17 cellular contexts compared by ENCODE assay signal in genomic region chr2:240678043-240678442, GRCh38. TPM values are rescaled to one million over a fixed set of nuclear protein-coding genes. Genes with fewer than 3 reads are reported as not detected.
"Had no signal": no experiment of that assay in that cellular context is flagged by ENCODE, and none has a peak within 500 bp of the region (broad histone marks: within the 10 kb centered on the region; RNA-seq: fewer than 3 reads in every experiment).

No MANE protein-coding gene starts in this region.

RNA-seq across cellular contexts. Expression of gene AQP12B, which starts 4.6 kb away (rescaled TPM):
- total RNA-seq: activated naive CD4-positive, alpha-beta T cell treated with anti-CD3 and anti-CD28 coated beads for 36 hours; activated naive CD4-positive, alpha-beta T cell treated with anti-CD3 and anti-CD28 coated beads, Interleukin-2, amount 50 U/mL, for 72 hours; activated naive CD8-positive, alpha-beta T cell treated with anti-CD3 and anti-CD28 coated beads for 36 hours; activated naive CD8-positive, alpha-beta T cell treated with anti-CD3 and anti-CD28 coated beads, Interleukin-2, amount 10 ng/mL, durations not matched to agents 7 days and 5 days; activated T-cell treated with anti-CD3 and anti-CD28 coated beads, Interleukin-2, amount 50 U/mL, for 4 hours; activated T-cell treated with anti-CD3 and anti-CD28 coated beads, Interleukin-2, amount 50 U/mL, for 72 hours; activated T-helper 1 cell treated with anti-CD3 and anti-CD28 coated beads, Interleukin-12 subunit alpha, Interleukin-12 subunit beta, Interleukin-2, Interleukin-4 antibody, amounts not matched to agents 30 ng/mL and 10 ng/mL and 1 ng/mL, durations not matched to agents 14 hours and 24 hours and 36 hours; activated T-helper 17 cell treated with anti-CD3 and anti-CD28 coated beads, Interleukin-2, amount 50 U/mL, for 72 hours; activated T-helper 2 cell treated with anti-CD3 and anti-CD28 coated beads, Interferon-gamma antibody, Interleukin-2, Interleukin-4, amounts not matched to agents 10 μg/mL and 5 μg/mL and 100 μg/mL, durations not matched to agents 14 hours and 24 hours and 36 hours; adrenal gland; aorta; ascending aorta; astrocyte; breast epithelium; cardiac muscle cell; cardiac septum; cerebellum had no signal

RNA-seq across cellular contexts. Expression of gene AQP12A, which starts 13.6 kb away (rescaled TPM):
- total RNA-seq: activated naive CD4-positive, alpha-beta T cell treated with anti-CD3 and anti-CD28 coated beads for 36 hours; activated naive CD4-positive, alpha-beta T cell treated with anti-CD3 and anti-CD28 coated beads, Interleukin-2, amount 50 U/mL, for 72 hours; activated naive CD8-positive, alpha-beta T cell treated with anti-CD3 and anti-CD28 coated beads for 36 hours; activated naive CD8-positive, alpha-beta T cell treated with anti-CD3 and anti-CD28 coated beads, Interleukin-2, amount 10 ng/mL, durations not matched to agents 7 days and 5 days; activated T-cell treated with anti-CD3 and anti-CD28 coated beads, Interleukin-2, amount 50 U/mL, for 4 hours; activated T-cell treated with anti-CD3 and anti-CD28 coated beads, Interleukin-2, amount 50 U/mL, for 72 hours; activated T-helper 1 cell treated with anti-CD3 and anti-CD28 coated beads, Interleukin-12 subunit alpha, Interleukin-12 subunit beta, Interleukin-2, Interleukin-4 antibody, amounts not matched to agents 30 ng/mL and 10 ng/mL and 1 ng/mL, durations not matched to agents 14 hours and 24 hours and 36 hours; activated T-helper 17 cell treated with anti-CD3 and anti-CD28 coated beads, Interleukin-2, amount 50 U/mL, for 72 hours; activated T-helper 2 cell treated with anti-CD3 and anti-CD28 coated beads, Interferon-gamma antibody, Interleukin-2, Interleukin-4, amounts not matched to agents 10 μg/mL and 5 μg/mL and 100 μg/mL, durations not matched to agents 14 hours and 24 hours and 36 hours; adrenal gland; aorta; ascending aorta; astrocyte; breast epithelium; cardiac muscle cell; cardiac septum; cerebellum had no signal

RNA-seq across cellular contexts. Expression of gene GPR35, which starts 52.8 kb away (rescaled TPM):
- total RNA-seq: ascending aorta had no signal
